ENCODE assay signal across 21 cellular contexts in genomic region chr1:8989821-8990220, GRCh38. TPM values are rescaled to one million over a fixed set of nuclear protein-coding genes. Genes with fewer than 3 reads are reported as not detected.
DNase-seq lines count a peak whose midpoint lies in the region; ATAC-seq and TF ChIP-seq lines count a peak whose summit lies in the region.
"Had no signal": no experiment of that assay in that cellular context is flagged by ENCODE, and none has a peak within 500 bp of the region (broad histone marks: within the 10 kb centered on the region; RNA-seq: fewer than 3 reads in every experiment).

No MANE protein-coding gene starts in this region.

- peaks cover 0 to 8% of the 10 kb centered on the region in 2 donors for H3K36me3 Mint-ChIP-seq in activated naive CD4-positive, alpha-beta T cell treated with anti-CD3 and anti-CD28 coated beads, Interleukin-2, amount 50 U/mL, for 72 hours
- no peaks in the 10 kb centered on the region for H3K36me3 Mint-ChIP-seq in activated naive CD4-positive, alpha-beta T cell treated with anti-CD3 and anti-CD28 coated beads for 36 hours (ENCODE audit: low read depth)
- no peaks in the 10 kb centered on the region for H3K36me3 Mint-ChIP-seq in progenitor cell of endocrine pancreas (ENCODE audit: insufficient read depth)

- CTCF ChIA-PET in activated naive CD4-positive, alpha-beta T cell treated with anti-CD3 and anti-CD28 coated beads for 36 hours (lab: Charles Lee), result interaction anchor here (1.0 to 7.5 kb wide), 12 partner anchors 13 to 80 kb away, joined by 3 to 141 read pairs (median 6); no protein-coding TSS in a partner anchor
- CTCF ChIA-PET in Panc1 (lab: Charles Lee), result interaction anchor here (5.6 kb wide), 1 partner anchor 15 kb away, joined by 30 read pairs; no protein-coding TSS in a partner anchor

- no peak overlapping the region for H3K4me3 ChIP-seq in Panc1 (ENCODE audit: low read depth in 2 of 2, low read length in 2 of 2)
- no peak overlapping the region for H3K4me3 ChIP-seq in fibroblast of villous mesenchyme (ENCODE audit: low read depth, low read length)
- H3K4me3 ChIP-seq: pancreas, skin epidermis had no signal

- DNase-seq in activated naive CD4-positive, alpha-beta T cell treated with anti-CD3 and anti-CD28 coated beads, Interleukin-2, amount 50 U/mL, for 72 hours (ENCODE audit: low spot score in 2 of 2), result no peak
- no peak for DNase-seq in activated naive CD4-positive, alpha-beta T cell treated with anti-CD3 and anti-CD28 coated beads for 36 hours
- DNase-seq in Panc1 (ENCODE audit: low read depth, low spot score), result no peak
- DNase-seq in fibroblast of villous mesenchyme (ENCODE audit: low read depth), result peak; percentile 20
- DNase-seq in stimulated activated naive CD8-positive, alpha-beta T cell treated with anti-CD3 and anti-CD28 coated beads, Interleukin-15, amount 100 ng/mL, for 72 hours, result no peak
- no peak for DNase-seq in NCI-H2227 treated with DMSO at 0.1 percent for 48 hours (lab: John Stamatoyannopoulos, UW)
- DNase-seq in progenitor cell of endocrine pancreas (ENCODE audit: low spot score, unreplicated experiment), result no peak
- DNase-seq: activated naive CD4-positive, alpha-beta T cell; GDM1; hippocampal formation; left cardiac atrium; NCI-H146; NCI-H345; pancreas; SHP77 treated with DMSO at 0.1 percent for 48 hours; stimulated activated naive B cell treated with anti-CD40 and anti-IgM and Interleukin-4, amounts not matched to agents 10 μg/mL and 1 μg/mL and 100 μg/mL, for 72 hours; T-helper 9 cell had no signal

- H3K9me3 Mint-ChIP-seq in activated naive CD4-positive, alpha-beta T cell treated with anti-CD3 and anti-CD28 coated beads, Interleukin-2, amount 50 U/mL, for 72 hours, result peaks cover 4 to 13% of the 10 kb centered on the region in 2 donors
- H3K9me3 Mint-ChIP-seq in activated naive CD4-positive, alpha-beta T cell treated with anti-CD3 and anti-CD28 coated beads for 36 hours, result peaks cover 7% of the 10 kb centered on the region
- peaks cover 10 to 16% of the 10 kb centered on the region in 2 donors for H3K9me3 Mint-ChIP-seq in stimulated activated naive CD8-positive, alpha-beta T cell treated with anti-CD3 and anti-CD28 coated beads, Interleukin-15, amount 100 ng/mL, for 72 hours
- no peaks in the 10 kb centered on the region for H3K9me3 Mint-ChIP-seq in progenitor cell of endocrine pancreas (ENCODE audit: low read depth)

- BruUV-seq in Panc1 (replicated peaks; lab: Mats Ljungman, UMichigan), result no TSS peak

- no peak for TF ChIP-seq CTCF in Panc1 (IDR thresholded peaks at IDR 0.05)
- no peak for TF ChIP-seq CTCF in fibroblast of villous mesenchyme (IDR thresholded peaks at IDR 0.05; ENCODE audit: insufficient read depth, low read depth, low read length)
- no peak for TF ChIP-seq CTCF in progenitor cell of endocrine pancreas (IDR thresholded peaks at IDR 0.05; ENCODE audit: unreplicated experiment)

- H3K27ac Mint-ChIP-seq in activated naive CD4-positive, alpha-beta T cell treated with anti-CD3 and anti-CD28 coated beads, Interleukin-2, amount 50 U/mL, for 72 hours, result peak overlapping the region in 1 of 2 donors; percentile 88
- no peak overlapping the region for H3K27ac Mint-ChIP-seq in activated naive CD4-positive, alpha-beta T cell treated with anti-CD3 and anti-CD28 coated beads for 36 hours
- peak overlapping the region in 1 of 2 donors; percentile 48 for H3K27ac Mint-ChIP-seq in stimulated activated naive CD8-positive, alpha-beta T cell treated with anti-CD3 and anti-CD28 coated beads, Interleukin-15, amount 100 ng/mL, for 72 hours
- no peak overlapping the region for H3K27ac Mint-ChIP-seq in progenitor cell of endocrine pancreas
- H3K27ac Mint-ChIP-seq: stimulated activated naive B cell treated with anti-CD40 and anti-IgM and Interleukin-4, amounts not matched to agents 10 μg/mL and 1 μg/mL and 100 μg/mL, for 72 hours had no signal

- in situ Hi-C loops in Panc1 (cut with HindIII; ENCODE audit: low pct_unique_long_range_greater_than_20kb, low sequenced_read_pairs), result no loop called here

- H3K4me1 ChIP-seq in Panc1 (ENCODE audit: control insufficient read depth, insufficient read depth, low read length), result peaks cover 31% of the 10 kb centered on the region

- intact Hi-C loops in activated naive CD4-positive, alpha-beta T cell treated with anti-CD3 and anti-CD28 coated beads for 36 hours (cut with micrococcal nuclease), result loop anchor here (5.0 kb wide), 1 partner anchor 133 kb away; no protein-coding TSS in a partner anchor
- intact Hi-C loops in Panc1 (cut with micrococcal nuclease; ENCODE audit: unreplicated experiment), result no loop called here

- H3K9me3 ChIP-seq in Panc1 (ENCODE audit: control insufficient read depth, insufficient read depth, low read depth, low read length), result no peaks in the 10 kb centered on the region
- H3K9me3 ChIP-seq: pancreas had no signal

- no peaks in the 10 kb centered on the region for H3K27me3 Mint-ChIP-seq in activated naive CD4-positive, alpha-beta T cell treated with anti-CD3 and anti-CD28 coated beads for 36 hours (ENCODE audit: low read depth)
- no peaks in the 10 kb centered on the region for H3K27me3 Mint-ChIP-seq in stimulated activated naive CD8-positive, alpha-beta T cell treated with anti-CD3 and anti-CD28 coated beads, Interleukin-15, amount 100 ng/mL, for 72 hours
- H3K27me3 Mint-ChIP-seq in progenitor cell of endocrine pancreas, result no peaks in the 10 kb centered on the region

- H3K4me3 Mint-ChIP-seq in activated naive CD4-positive, alpha-beta T cell treated with anti-CD3 and anti-CD28 coated beads for 36 hours, result no peak overlapping the region
- no peak overlapping the region for H3K4me3 Mint-ChIP-seq in stimulated activated naive CD8-positive, alpha-beta T cell treated with anti-CD3 and anti-CD28 coated beads, Interleukin-15, amount 100 ng/mL, for 72 hours
- no peak overlapping the region for H3K4me3 Mint-ChIP-seq in progenitor cell of endocrine pancreas (ENCODE audit: low read depth)
- H3K4me3 Mint-ChIP-seq: stimulated activated naive B cell treated with anti-CD40 and anti-IgM and Interleukin-4, amounts not matched to agents 10 μg/mL and 1 μg/mL and 100 μg/mL, for 72 hours had no signal

- no peaks in the 10 kb centered on the region for H3K27me3 ChIP-seq in Panc1 (ENCODE audit: control insufficient read depth, insufficient read depth, low read length)
- H3K27me3 ChIP-seq: pancreas had no signal

- H3K36me3 ChIP-seq in Panc1 (ENCODE audit: control insufficient read depth, insufficient read depth, low read length), result no peaks in the 10 kb centered on the region
- H3K36me3 ChIP-seq: pancreas had no signal

- ATAC-seq in activated naive CD4-positive, alpha-beta T cell treated with anti-CD3 and anti-CD28 coated beads, Interleukin-2, amount 50 U/mL, for 72 hours, result peak; percentile 44 to 66
- ATAC-seq in Panc1 (peak; percentile 43), GM18502 (IDR thresholded peaks at IDR 0.05; ENCODE audit: poor library complexity, unreplicated experiment) (no peak)
- ATAC-seq in stimulated activated naive CD8-positive, alpha-beta T cell treated with anti-CD3 and anti-CD28 coated beads, Interleukin-15, amount 100 ng/mL, for 72 hours, result peak; percentile 55
- ATAC-seq: left cardiac atrium, pancreas had no signal

- POLR2A ChIA-PET in Panc1 (lab: Charles Lee), result no interaction called here

- H3K4me1 Mint-ChIP-seq in activated naive CD4-positive, alpha-beta T cell treated with anti-CD3 and anti-CD28 coated beads for 36 hours (ENCODE audit: low read depth), result peaks cover 34% of the 10 kb centered on the region
- peaks cover 50% of the 10 kb centered on the region for H3K4me1 Mint-ChIP-seq in stimulated activated naive CD8-positive, alpha-beta T cell treated with anti-CD3 and anti-CD28 coated beads, Interleukin-15, amount 100 ng/mL, for 72 hours
- no peaks in the 10 kb centered on the region for H3K4me1 Mint-ChIP-seq in progenitor cell of endocrine pancreas (ENCODE audit: low read depth)

- H3K27ac ChIP-seq in Panc1 (ENCODE audit: low read length), result peak overlapping the region; percentile 36
- H3K27ac ChIP-seq: KMS-11, pancreas, skin epidermis had no signal

RNA-seq across cellular contexts. Expression of gene SLC2A7, which starts 36.4 kb away (rescaled TPM):
- total RNA-seq in activated naive CD4-positive, alpha-beta T cell treated with anti-CD3 and anti-CD28 coated beads, Interleukin-2, amount 50 U/mL, for 72 hours, result not detected
- not detected for total RNA-seq in activated naive CD4-positive, alpha-beta T cell treated with anti-CD3 and anti-CD28 coated beads for 36 hours
- total RNA-seq in Panc1 (2021; ENCODE audit: unreplicated experiment), result not detected
- not detected for polyA plus RNA-seq in Panc1 (2012; ENCODE audit: insufficient read length)
- total RNA-seq in fibroblast of villous mesenchyme, result not detected in 2 replicates
- total RNA-seq in progenitor cell of endocrine pancreas, result not detected in 2 replicates
- total RNA-seq: left cardiac atrium, pancreas, urinary bladder had no signal
- polyA plus RNA-seq: pancreas, urinary bladder had no signal

RNA-seq across cellular contexts. Expression of gene CA6, which starts 44.2 kb away (rescaled TPM):
- total RNA-seq in activated naive CD4-positive, alpha-beta T cell treated with anti-CD3 and anti-CD28 coated beads, Interleukin-2, amount 50 U/mL, for 72 hours, result 1 to 10 TPM in 1 of 2 donors, under 1 TPM in 1; 0.66 to 1.7 TPM
- total RNA-seq in activated naive CD4-positive, alpha-beta T cell treated with anti-CD3 and anti-CD28 coated beads for 36 hours, result under 1 TPM; 0.22 to 0.62 TPM
- not detected for total RNA-seq in Panc1 (2021; ENCODE audit: unreplicated experiment)
- polyA plus RNA-seq in Panc1 (2012; ENCODE audit: insufficient read length), result 0.15 TPM
- total RNA-seq in fibroblast of villous mesenchyme, result not detected in 2 replicates
- total RNA-seq in progenitor cell of endocrine pancreas, result not detected in 2 replicates
- total RNA-seq: left cardiac atrium, pancreas, urinary bladder had no signal
- polyA plus RNA-seq: pancreas, urinary bladder had no signal
